10 cellular contexts compared by ENCODE assay signal in the genomic region with DNA sequence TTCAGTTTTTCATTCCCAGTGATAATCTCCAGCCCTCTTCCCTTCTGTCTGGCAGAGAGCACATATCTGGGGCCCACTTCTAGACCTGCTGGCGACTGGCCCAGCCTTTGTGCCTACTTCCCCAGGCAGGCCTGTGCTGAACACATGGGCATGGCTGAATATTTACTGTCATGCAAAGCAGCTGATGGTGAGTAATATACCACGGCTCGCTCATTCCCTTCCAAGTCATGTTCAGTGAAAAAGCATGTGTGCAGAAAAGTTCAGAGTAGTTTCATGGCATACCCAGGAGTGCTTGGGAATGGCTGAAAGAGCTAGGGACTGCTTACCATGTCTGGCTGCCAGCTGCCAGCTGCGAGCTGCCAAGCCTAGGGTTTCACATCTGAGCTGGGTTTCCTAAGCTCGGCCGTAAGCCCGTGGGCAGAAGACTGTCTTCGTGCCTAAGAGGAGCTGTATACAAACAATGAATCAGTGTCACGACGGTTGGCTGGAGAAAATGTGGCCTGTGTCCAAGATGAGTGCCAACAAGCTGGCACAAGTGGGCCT.
A peak's percentile ranks its signal among the peaks of the same experiment; 100 is the strongest.
DNase-seq lines count a peak whose midpoint lies in the region; ATAC-seq and TF ChIP-seq lines count a peak whose summit lies in the region.
"Had no signal": no experiment of that assay in that cellular context is flagged by ENCODE, and none has a peak within 500 bp of the region (broad histone marks: within the 10 kb centered on the region; RNA-seq: fewer than 3 reads in every experiment).

No MANE protein-coding gene starts in this region.

- no peak overlapping the region for H3K9ac ChIP-seq in skeletal muscle satellite cell (ENCODE audit: low read depth, low read length)

- H3K4me3 ChIP-seq in HFF-Myc (replicated peaks; ENCODE audit: low read depth, low read length) (no peak overlapping the region), RWPE2 (ENCODE audit: severe bottlenecking) (no peak overlapping the region), skeletal muscle satellite cell (ENCODE audit: low read length) (no peak overlapping the region)
- H3K4me3 ChIP-seq: SJSA1 had no signal

- peak; percentile 96 for ATAC-seq in RWPE2 (ENCODE audit: low read depth)
- no peak for ATAC-seq in GM19324 (IDR thresholded peaks at IDR 0.05; ENCODE audit: low FRiP score, unreplicated experiment)
- no peak for ATAC-seq in HG03520 (IDR thresholded peaks at IDR 0.05; ENCODE audit: unreplicated experiment)
- ATAC-seq in activated CD4-positive, CD25-positive, alpha-beta regulatory T cell treated with anti-CD3 and anti-CD28 coated beads, Interleukin-2, amount 50 U/mL, for 24 hours, result no peak

- TF ChIP-seq CTCF in HFF-Myc (IDR thresholded peaks at IDR 0.05; ENCODE audit: low read depth, low read length, missing control alignments) (no peak), RWPE2 (IDR thresholded peaks at IDR 0.05; ENCODE audit: poor library complexity, severe bottlenecking) (no peak)

- peak overlapping the region; percentile 50 for H3K4me2 ChIP-seq in skeletal muscle satellite cell (ENCODE audit: low read length)

- DNase-seq in HFF-Myc (ENCODE audit: extremely low read depth, low read depth) (peak; percentile 27), RWPE2 (ENCODE audit: low spot score) (no peak), foreskin melanocyte (peak; percentile 84), iPS-NIHi11 (ENCODE audit: low spot score) (no peak)
- DNase-seq: activated T-cell treated with anti-CD3 and anti-CD28 coated beads, Interleukin-2, amount 50 U/mL, for 48 hours had no signal

- H3K27ac ChIP-seq in RWPE2 (ENCODE audit: poor library complexity, severe bottlenecking), result peak overlapping the region; percentile 20
- H3K27ac ChIP-seq: SJSA1 had no signal

- no peaks in the 10 kb centered on the region for H3K36me3 ChIP-seq in RWPE2 (ENCODE audit: low read depth)
- no peaks in the 10 kb centered on the region for H3K36me3 ChIP-seq in skeletal muscle satellite cell (ENCODE audit: insufficient read depth, low read length)
- H3K36me3 ChIP-seq: SJSA1 had no signal

- no peaks in the 10 kb centered on the region for H3K9me3 ChIP-seq in RWPE2 (ENCODE audit: severe bottlenecking)
- H3K9me3 ChIP-seq in skeletal muscle satellite cell (replicated peaks; ENCODE audit: low read length), result no peaks in the 10 kb centered on the region
- H3K9me3 ChIP-seq: SJSA1 had no signal

- no peaks in the 10 kb centered on the region for H3K27me3 ChIP-seq in RWPE2 (ENCODE audit: insufficient read depth, poor library complexity, severe bottlenecking)
- H3K27me3 ChIP-seq in skeletal muscle satellite cell (ENCODE audit: control insufficient read depth, insufficient read depth, low read length), result no peaks in the 10 kb centered on the region
- H3K27me3 ChIP-seq: SJSA1 had no signal

- peaks cover 13% of the 10 kb centered on the region for H3K4me1 ChIP-seq in RWPE2 (ENCODE audit: insufficient read depth, poor library complexity, severe bottlenecking)
- peaks cover 9% of the 10 kb centered on the region for H3K4me1 ChIP-seq in skeletal muscle satellite cell (ENCODE audit: control insufficient read depth, insufficient read depth, low read length)
- H3K4me1 ChIP-seq: SJSA1 had no signal

Comparison
In these comparisons a context has a peak if more than half of its experiments do, and no peak if none do; other contexts are left out.
1. DNase-seq: peak in HFF-Myc (single experiment) and foreskin melanocyte (single experiment); none in RWPE2 (single experiment) and iPS-NIHi11 (single experiment).